8 cellular contexts compared by ENCODE assay signal in genomic region chr12:51980051-51980808, GRCh38. TPM values are rescaled to one million over a fixed set of nuclear protein-coding genes. Genes with fewer than 3 reads are reported as not detected.
DNase-seq lines count a peak whose midpoint lies in the region; ATAC-seq and TF ChIP-seq lines count a peak whose summit lies in the region.

No MANE protein-coding gene starts in this region.

- no peaks in the 10 kb centered on the region for H3K27me3 ChIP-seq in endodermal cell (ENCODE audit: control insufficient read depth, insufficient read depth, low read length, poor library complexity, severe bottlenecking)

- no peaks in the 10 kb centered on the region for H3K9me3 ChIP-seq in endodermal cell (ENCODE audit: control insufficient read depth, low read length)

- intact Hi-C loops in activated CD8-positive, alpha-beta T cell treated with anti-CD3 and anti-CD28 coated beads for 36 hours (cut with micrococcal nuclease) = loop anchor here (1.0 kb wide), 1 partner anchor 54 kb away; no protein-coding TSS in a partner anchor

- H3K4me1 ChIP-seq in endodermal cell (ENCODE audit: control insufficient read depth, insufficient read depth, low read length) = peaks cover 11% of the 10 kb centered on the region

- H3K4me3 ChIP-seq in AG09309 (ENCODE audit: control insufficient read depth, low read depth, low read length) = no peak overlapping the region
- no peak overlapping the region for H3K4me3 ChIP-seq in endodermal cell (ENCODE audit: low read length)

- no peak for DNase-seq in AG09309 (ENCODE audit: low read depth)
- peak; percentile 32 for DNase-seq in NCI-H82 treated with DMSO at 0.1 percent for 48 hours (lab: John Stamatoyannopoulos, UW; ENCODE audit: unreplicated experiment)
- peak; percentile 81 for DNase-seq in activated CD8-positive, alpha-beta T cell treated with anti-CD3 and anti-CD28 coated beads for 36 hours
- DNase-seq in endodermal cell = peak; percentile 90
- DNase-seq in mucosa of gallbladder (ENCODE audit: low spot score) = peak; percentile 77
- peak; percentile 54 for DNase-seq in stimulated activated naive B cell treated with anti-CD40 and anti-IgM and Interleukin-4, amounts not matched to agents 10 μg/mL and 1 μg/mL and 100 μg/mL, for 72 hours

- H3K4me3 Mint-ChIP-seq in activated CD8-positive, alpha-beta T cell treated with anti-CD3 and anti-CD28 coated beads for 36 hours = no peak overlapping the region
- no peak overlapping the region for H3K4me3 Mint-ChIP-seq in endodermal cell
- H3K4me3 Mint-ChIP-seq in stimulated activated naive B cell treated with anti-CD40 and anti-IgM and Interleukin-4, amounts not matched to agents 10 μg/mL and 1 μg/mL and 100 μg/mL, for 72 hours = no peak overlapping the region

- WGBS in endodermal cell (ENCODE audit: insufficient coverage in 1 of 2, insufficient read length in 1 of 2), 2 experiments = 58 to 60% methylated on average over 4 to 7 of the region's 7 CpGs

- peak; percentile 55 for ATAC-seq in GM18861 (IDR thresholded peaks at IDR 0.05; ENCODE audit: unreplicated experiment)
- ATAC-seq in HG03457 (IDR thresholded peaks at IDR 0.05; ENCODE audit: unreplicated experiment) = peak; percentile 68
- ATAC-seq in activated CD8-positive, alpha-beta T cell treated with anti-CD3 and anti-CD28 coated beads for 36 hours = peak; percentile 99
- peak; percentile 86 to 90 for ATAC-seq in stimulated activated naive B cell treated with anti-CD40 and anti-IgM and Interleukin-4, amounts not matched to agents 10 μg/mL and 1 μg/mL and 100 μg/mL, for 72 hours (replicated peaks)

- H3K36me3 ChIP-seq in endodermal cell (ENCODE audit: control insufficient read depth, insufficient read depth, low read length) = peaks cover 83% of the 10 kb centered on the region

- POLR2A ChIA-PET in activated CD8-positive, alpha-beta T cell treated with anti-CD3 and anti-CD28 coated beads for 36 hours (lab: Charles Lee) = interaction anchor here (1.0 kb wide), 1 partner anchor 94 kb away, joined by 3 read pairs; no protein-coding TSS in a partner anchor

- H3K36me3 Mint-ChIP-seq in activated CD8-positive, alpha-beta T cell treated with anti-CD3 and anti-CD28 coated beads for 36 hours (ENCODE audit: low read depth) = peaks cover 29% of the 10 kb centered on the region
- peaks cover 78% of the 10 kb centered on the region for H3K36me3 Mint-ChIP-seq in endodermal cell (ENCODE audit: low read depth)
- H3K36me3 Mint-ChIP-seq in stimulated activated naive B cell treated with anti-CD40 and anti-IgM and Interleukin-4, amounts not matched to agents 10 μg/mL and 1 μg/mL and 100 μg/mL, for 72 hours = peaks cover 30 to 40% of the 10 kb centered on the region in 2 donors

- H3K27ac Mint-ChIP-seq in activated CD8-positive, alpha-beta T cell treated with anti-CD3 and anti-CD28 coated beads for 36 hours = peak overlapping the region; percentile 68
- H3K27ac Mint-ChIP-seq in endodermal cell = no peak overlapping the region
- peak overlapping the region; percentile 22 for H3K27ac Mint-ChIP-seq in stimulated activated naive B cell treated with anti-CD40 and anti-IgM and Interleukin-4, amounts not matched to agents 10 μg/mL and 1 μg/mL and 100 μg/mL, for 72 hours

- no peak overlapping the region for H3K9ac ChIP-seq in endodermal cell (ENCODE audit: extremely low read depth, low read length, poor library complexity, severe bottlenecking)

- CTCF ChIA-PET in activated CD8-positive, alpha-beta T cell treated with anti-CD3 and anti-CD28 coated beads for 36 hours (lab: Charles Lee) = interaction anchor here (0.6 to 19.7 kb wide), 24 partner anchors 9 to 195 kb away, joined by 3 to 411 read pairs (median 6); no protein-coding TSS in a partner anchor

- TF ChIP-seq CTCF in AG09309 (IDR thresholded peaks at IDR 0.05; ENCODE audit: control insufficient read depth, insufficient read depth, low read depth, low read length, missing control alignments) = peak; percentile 99
- peak; percentile 97 for TF ChIP-seq CTCF in activated CD8-positive, alpha-beta T cell treated with anti-CD3 and anti-CD28 coated beads for 36 hours (IDR thresholded peaks at IDR 0.05)
- peak; percentile 99 for TF ChIP-seq CTCF in endodermal cell (conservative IDR thresholded peaks at IDR 0.05)

- peaks cover 28% of the 10 kb centered on the region for H3K4me1 Mint-ChIP-seq in activated CD8-positive, alpha-beta T cell treated with anti-CD3 and anti-CD28 coated beads for 36 hours (ENCODE audit: low read depth)
- peaks cover 26% of the 10 kb centered on the region for H3K4me1 Mint-ChIP-seq in endodermal cell
- H3K4me1 Mint-ChIP-seq in stimulated activated naive B cell treated with anti-CD40 and anti-IgM and Interleukin-4, amounts not matched to agents 10 μg/mL and 1 μg/mL and 100 μg/mL, for 72 hours = peaks cover 27 to 37% of the 10 kb centered on the region in 2 donors

- H3K9me3 Mint-ChIP-seq in activated CD8-positive, alpha-beta T cell treated with anti-CD3 and anti-CD28 coated beads for 36 hours = no peaks in the 10 kb centered on the region
- H3K9me3 Mint-ChIP-seq in endodermal cell = no peaks in the 10 kb centered on the region
- H3K9me3 Mint-ChIP-seq in stimulated activated naive B cell treated with anti-CD40 and anti-IgM and Interleukin-4, amounts not matched to agents 10 μg/mL and 1 μg/mL and 100 μg/mL, for 72 hours = no peaks in the 10 kb centered on the region

- H3K27me3 Mint-ChIP-seq in activated CD8-positive, alpha-beta T cell treated with anti-CD3 and anti-CD28 coated beads for 36 hours = no peaks in the 10 kb centered on the region
- no peaks in the 10 kb centered on the region for H3K27me3 Mint-ChIP-seq in endodermal cell (ENCODE audit: insufficient read depth)
- H3K27me3 Mint-ChIP-seq in stimulated activated naive B cell treated with anti-CD40 and anti-IgM and Interleukin-4, amounts not matched to agents 10 μg/mL and 1 μg/mL and 100 μg/mL, for 72 hours = no peaks in the 10 kb centered on the region

- H3K27ac ChIP-seq in endodermal cell (ENCODE audit: low read depth, low read length) = no peak overlapping the region

RNA-seq across cellular contexts. Expression of gene TAMALIN, which starts 26.5 kb away (rescaled TPM):
- total RNA-seq in activated CD8-positive, alpha-beta T cell treated with anti-CD3 and anti-CD28 coated beads for 36 hours = 10 to 100 TPM; 26.0 to 26.4 TPM
- total RNA-seq in endodermal cell (1 to 10 TPM; 4.4 to 9.1 TPM), mucosa of gallbladder (23.9 TPM)
- 16.3 TPM for polyA plus RNA-seq in endodermal cell (2013, experiment 1 of 2)
- 13.2 TPM for polyA plus RNA-seq in endodermal cell (2013, experiment 2 of 2)

RNA-seq across cellular contexts. Expression of gene ACVR1B, which starts 28.7 kb away (rescaled TPM):
- 1 to 10 TPM; 7.5 to 8.6 TPM for total RNA-seq in activated CD8-positive, alpha-beta T cell treated with anti-CD3 and anti-CD28 coated beads for 36 hours
- 10 to 100 TPM; 48.6 to 59.3 TPM for total RNA-seq in endodermal cell
- 33.5 TPM for polyA plus RNA-seq in endodermal cell (2013, experiment 1 of 2)
- 28.8 TPM for polyA plus RNA-seq in endodermal cell (2013, experiment 2 of 2)
- total RNA-seq in mucosa of gallbladder = 49.8 TPM
